Comparison of ENCODE assay signal across 2 cellular contexts in the genomic region with DNA sequence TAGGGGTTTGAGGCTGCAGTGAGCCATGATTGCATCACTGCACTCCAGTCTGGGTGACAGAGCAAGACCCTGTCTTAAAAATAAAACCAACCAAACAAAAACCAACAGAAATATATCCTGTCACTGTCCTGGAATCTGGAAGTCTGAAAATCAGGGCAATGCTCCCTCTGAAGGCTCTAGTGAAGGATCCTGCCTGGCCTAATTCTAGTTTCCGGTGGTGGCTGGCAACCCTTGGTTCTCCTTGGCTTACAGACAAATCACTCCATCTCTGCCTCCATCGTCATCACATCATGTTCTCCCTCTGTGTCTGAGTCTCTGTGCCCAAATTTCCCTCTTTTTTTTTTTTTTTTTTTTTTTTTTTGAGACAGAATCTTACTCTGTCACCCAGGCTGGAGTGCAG.
TF ChIP-seq lines count a peak whose summit lies in the region.

No MANE protein-coding gene starts in this region.

TF ChIP-seq in SK-N-SH, 30 proteins besides CTCF, POLR2A, EP300 and RAD21 (continued from another document):
- TF ChIP-seq, protein P1, sequence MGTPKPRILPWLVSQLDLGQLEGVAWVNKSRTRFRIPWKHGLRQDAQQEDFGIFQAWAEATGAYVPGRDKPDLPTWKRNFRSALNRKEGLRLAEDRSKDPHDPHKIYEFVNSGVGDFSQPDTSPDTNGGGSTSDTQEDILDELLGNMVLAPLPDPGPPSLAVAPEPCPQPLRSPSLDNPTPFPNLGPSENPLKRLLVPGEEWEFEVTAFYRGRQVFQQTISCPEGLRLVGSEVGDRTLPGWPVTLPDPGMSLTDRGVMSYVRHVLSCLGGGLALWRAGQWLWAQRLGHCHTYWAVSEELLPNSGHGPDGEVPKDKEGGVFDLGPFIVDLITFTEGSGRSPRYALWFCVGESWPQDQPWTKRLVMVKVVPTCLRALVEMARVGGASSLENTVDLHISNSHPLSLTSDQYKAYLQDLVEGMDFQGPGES (IDR thresholded peaks at IDR 0.05; ENCODE audit: low read depth, low read length), result no peak

TF ChIP-seq in SK-N-SH treated with all-trans-retinoic acid at 6 μM for 48 hours, 23 proteins besides CTCF, POLR2A, EP300 and RAD21 (continued from another document):
- TF ChIP-seq, protein P2, sequence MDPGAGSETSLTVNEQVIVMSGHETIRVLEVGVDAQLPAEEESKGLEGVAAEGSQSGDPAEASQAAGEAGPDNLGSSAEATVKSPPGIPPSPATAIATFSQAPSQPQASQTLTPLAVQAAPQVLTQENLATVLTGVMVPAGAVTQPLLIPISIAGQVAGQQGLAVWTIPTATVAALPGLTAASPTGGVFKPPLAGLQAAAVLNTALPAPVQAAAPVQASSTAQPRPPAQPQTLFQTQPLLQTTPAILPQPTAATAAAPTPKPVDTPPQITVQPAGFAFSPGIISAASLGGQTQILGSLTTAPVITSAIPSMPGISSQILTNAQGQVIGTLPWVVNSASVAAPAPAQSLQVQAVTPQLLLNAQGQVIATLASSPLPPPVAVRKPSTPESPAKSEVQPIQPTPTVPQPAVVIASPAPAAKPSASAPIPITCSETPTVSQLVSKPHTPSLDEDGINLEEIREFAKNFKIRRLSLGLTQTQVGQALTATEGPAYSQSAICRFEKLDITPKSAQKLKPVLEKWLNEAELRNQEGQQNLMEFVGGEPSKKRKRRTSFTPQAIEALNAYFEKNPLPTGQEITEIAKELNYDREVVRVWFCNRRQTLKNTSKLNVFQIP (CRISPR knock-in tag; IDR thresholded peaks at IDR 0.05; ENCODE audit: borderline replicate concordance, low read depth), result no peak
- TF ChIP-seq SNAI2 (CRISPR knock-in tag; IDR thresholded peaks at IDR 0.05), result no peak
- TF ChIP-seq, protein P3, sequence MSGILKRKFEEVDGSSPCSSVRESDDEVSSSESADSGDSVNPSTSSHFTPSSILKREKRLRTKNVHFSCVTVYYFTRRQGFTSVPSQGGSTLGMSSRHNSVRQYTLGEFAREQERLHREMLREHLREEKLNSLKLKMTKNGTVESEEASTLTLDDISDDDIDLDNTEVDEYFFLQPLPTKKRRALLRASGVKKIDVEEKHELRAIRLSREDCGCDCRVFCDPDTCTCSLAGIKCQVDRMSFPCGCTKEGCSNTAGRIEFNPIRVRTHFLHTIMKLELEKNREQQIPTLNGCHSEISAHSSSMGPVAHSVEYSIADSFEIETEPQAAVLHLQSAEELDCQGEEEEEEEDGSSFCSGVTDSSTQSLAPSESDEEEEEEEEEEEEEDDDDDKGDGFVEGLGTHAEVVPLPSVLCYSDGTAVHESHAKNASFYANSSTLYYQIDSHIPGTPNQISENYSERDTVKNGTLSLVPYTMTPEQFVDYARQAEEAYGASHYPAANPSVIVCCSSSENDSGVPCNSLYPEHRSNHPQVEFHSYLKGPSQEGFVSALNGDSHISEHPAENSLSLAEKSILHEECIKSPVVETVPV (CRISPR knock-in tag; IDR thresholded peaks at IDR 0.05), result no peak
- TF ChIP-seq ZNF8 (CRISPR knock-in tag; IDR thresholded peaks at IDR 0.05), result no peak
- TF ChIP-seq, protein P4, sequence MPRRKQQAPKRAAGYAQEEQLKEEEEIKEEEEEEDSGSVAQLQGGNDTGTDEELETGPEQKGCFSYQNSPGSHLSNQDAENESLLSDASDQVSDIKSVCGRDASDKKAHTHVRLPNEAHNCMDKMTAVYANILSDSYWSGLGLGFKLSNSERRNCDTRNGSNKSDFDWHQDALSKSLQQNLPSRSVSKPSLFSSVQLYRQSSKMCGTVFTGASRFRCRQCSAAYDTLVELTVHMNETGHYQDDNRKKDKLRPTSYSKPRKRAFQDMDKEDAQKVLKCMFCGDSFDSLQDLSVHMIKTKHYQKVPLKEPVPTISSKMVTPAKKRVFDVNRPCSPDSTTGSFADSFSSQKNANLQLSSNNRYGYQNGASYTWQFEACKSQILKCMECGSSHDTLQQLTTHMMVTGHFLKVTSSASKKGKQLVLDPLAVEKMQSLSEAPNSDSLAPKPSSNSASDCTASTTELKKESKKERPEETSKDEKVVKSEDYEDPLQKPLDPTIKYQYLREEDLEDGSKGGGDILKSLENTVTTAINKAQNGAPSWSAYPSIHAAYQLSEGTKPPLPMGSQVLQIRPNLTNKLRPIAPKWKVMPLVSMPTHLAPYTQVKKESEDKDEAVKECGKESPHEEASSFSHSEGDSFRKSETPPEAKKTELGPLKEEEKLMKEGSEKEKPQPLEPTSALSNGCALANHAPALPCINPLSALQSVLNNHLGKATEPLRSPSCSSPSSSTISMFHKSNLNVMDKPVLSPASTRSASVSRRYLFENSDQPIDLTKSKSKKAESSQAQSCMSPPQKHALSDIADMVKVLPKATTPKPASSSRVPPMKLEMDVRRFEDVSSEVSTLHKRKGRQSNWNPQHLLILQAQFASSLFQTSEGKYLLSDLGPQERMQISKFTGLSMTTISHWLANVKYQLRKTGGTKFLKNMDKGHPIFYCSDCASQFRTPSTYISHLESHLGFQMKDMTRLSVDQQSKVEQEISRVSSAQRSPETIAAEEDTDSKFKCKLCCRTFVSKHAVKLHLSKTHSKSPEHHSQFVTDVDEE (CRISPR knock-in tag; IDR thresholded peaks at IDR 0.05), result no peak
- no peak for TF ChIP-seq ZC3H10 (CRISPR knock-in tag; IDR thresholded peaks at IDR 0.05)
- TF ChIP-seq ZNF70 (CRISPR knock-in tag; IDR thresholded peaks at IDR 0.05), result no peak
- TF ChIP-seq PPARA (CRISPR knock-in tag; IDR thresholded peaks at IDR 0.05; ENCODE audit: borderline replicate concordance), result no peak
- TF ChIP-seq ESRRG (CRISPR knock-in tag; IDR thresholded peaks at IDR 0.05), result no peak
